In the genomic region with DNA sequence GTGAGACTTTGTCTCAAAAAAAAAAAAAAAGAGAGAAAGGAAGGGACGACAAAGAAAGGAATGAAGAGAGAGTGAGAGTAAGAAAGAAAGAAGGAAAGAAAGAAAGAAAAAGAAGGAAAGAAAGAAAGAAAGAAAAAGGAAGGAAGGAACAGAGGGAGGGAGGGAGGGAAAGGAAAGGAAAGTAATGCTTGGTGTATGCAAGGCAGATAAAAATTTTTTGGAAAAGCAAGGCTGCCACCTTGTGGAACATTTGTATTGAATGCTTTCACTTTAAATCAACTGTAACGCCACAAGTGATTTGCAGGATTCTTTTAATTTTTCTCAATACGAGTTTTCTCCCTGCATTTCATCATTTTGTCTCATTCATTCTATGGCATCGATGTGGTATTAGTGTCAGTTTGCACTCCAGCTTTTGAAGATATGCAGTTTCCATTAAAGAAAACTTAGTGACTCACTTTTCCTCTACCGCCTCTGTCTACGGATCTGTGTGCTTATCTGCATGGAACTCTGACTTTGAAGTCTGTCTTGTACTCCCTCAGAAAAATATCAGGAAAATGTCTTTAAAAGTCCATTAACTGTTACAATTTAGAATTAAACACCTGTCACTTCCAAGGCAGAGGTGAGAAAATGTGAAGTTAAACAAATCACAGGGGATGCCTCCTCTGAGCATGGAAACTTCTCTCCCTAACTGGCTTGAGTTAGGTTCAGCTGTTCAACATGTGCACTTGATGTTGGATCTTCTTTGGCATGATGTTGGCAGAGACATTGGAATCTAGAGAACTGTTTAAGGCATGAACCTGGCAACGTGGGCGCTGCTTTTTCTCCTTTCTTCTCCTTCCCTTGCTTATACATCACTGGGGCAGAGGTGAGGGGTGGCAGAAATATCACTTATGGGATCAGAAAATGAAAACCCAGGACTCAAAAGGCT, we compare ENCODE assay signal across 8 cellular contexts. TPM values are rescaled to one million over a fixed set of nuclear protein-coding genes. Genes with fewer than 3 reads are reported as not detected.
DNase-seq lines count a peak whose midpoint lies in the region; ATAC-seq and TF ChIP-seq lines count a peak whose summit lies in the region.

No MANE protein-coding gene starts in this region.

- H3K4me3 Mint-ChIP-seq in CD4-positive, alpha-beta T cell = peak overlapping the region; percentile 37
- no peak overlapping the region for H3K4me3 Mint-ChIP-seq in activated B cell treated with CpG ODN at 0.5 μM for 24 hours
- no peak overlapping the region for H3K4me3 Mint-ChIP-seq in endothelial cell (ENCODE audit: unreplicated experiment)

- peaks cover 10% of the 10 kb centered on the region for H3K27me3 Mint-ChIP-seq in CD4-positive, alpha-beta T cell
- no peaks in the 10 kb centered on the region for H3K27me3 Mint-ChIP-seq in activated B cell treated with CpG ODN at 0.5 μM for 24 hours
- H3K27me3 Mint-ChIP-seq in endothelial cell (ENCODE audit: unreplicated experiment) = peaks cover 5% of the 10 kb centered on the region

- no peak for TF ChIP-seq EP300 in upper lobe of left lung (IDR thresholded peaks at IDR 0.05)

- H3K79me2 ChIP-seq in GM23248 (ENCODE audit: insufficient read depth) = no peaks in the 10 kb centered on the region

- H3F3A ChIP-seq in GM23248 (ENCODE audit: insufficient read depth) = peaks cover 5% of the 10 kb centered on the region; the same call in 1 of the 2 replicates

- no peaks in the 10 kb centered on the region for H3K9me2 ChIP-seq in GM23248 (ENCODE audit: insufficient read depth)

- H3K4me3 ChIP-seq in GM23248 = peak overlapping the region; percentile 67
- no peak overlapping the region for H3K4me3 ChIP-seq in mucosa of descending colon
- no peak overlapping the region for H3K4me3 ChIP-seq in upper lobe of left lung

- CTCF ChIA-PET in CD4-positive, alpha-beta T cell (lab: Charles Lee) = no interaction called here
- CTCF ChIA-PET in activated B cell treated with CpG ODN at 0.5 μM for 24 hours (lab: Charles Lee) = interaction anchor here (0.6 to 6.7 kb wide), 8 partner anchors 141 to 536 kb away, joined by 3 to 42 read pairs (median 4); no protein-coding TSS in a partner anchor

- no peaks in the 10 kb centered on the region for H3K27me3 ChIP-seq in CD4-positive, alpha-beta T cell (ENCODE audit: control insufficient read depth, insufficient read depth, low read length)
- H3K27me3 ChIP-seq in GM23248 (replicated peaks; ENCODE audit: insufficient read depth) (no peaks in the 10 kb centered on the region), upper lobe of left lung (no peaks in the 10 kb centered on the region)

- peaks cover 17% of the 10 kb centered on the region for H3K4me1 Mint-ChIP-seq in CD4-positive, alpha-beta T cell (ENCODE audit: low read depth)
- H3K4me1 Mint-ChIP-seq in activated B cell treated with CpG ODN at 0.5 μM for 24 hours (peaks cover 13% of the 10 kb centered on the region), endothelial cell (ENCODE audit: unreplicated experiment) (peaks cover 6% of the 10 kb centered on the region)

- no peak overlapping the region for H3K27ac ChIP-seq in CD4-positive, alpha-beta T cell (ENCODE audit: low read depth, low read length)
- H3K27ac ChIP-seq in GM23248 = no peak overlapping the region
- no peak overlapping the region for H3K27ac ChIP-seq in upper lobe of left lung

- peak; percentile 70 for TF ChIP-seq CTCF in CD4-positive, alpha-beta T cell (IDR thresholded peaks at IDR 0.05)
- TF ChIP-seq CTCF in activated B cell treated with CpG ODN at 0.5 μM for 24 hours (IDR thresholded peaks at IDR 0.05) (no peak), endothelial cell (IDR thresholded peaks at IDR 0.05; ENCODE audit: unreplicated experiment) (peak; percentile 61), mucosa of descending colon (IDR thresholded peaks at IDR 0.05) (no peak), upper lobe of left lung (IDR thresholded peaks at IDR 0.05) (peak; percentile 45 to 64 (median 56))

- in situ Hi-C loops in GM23248 (cut with MboI) = no loop called here

- H3K36me3 Mint-ChIP-seq in CD4-positive, alpha-beta T cell (ENCODE audit: low read depth) = no peaks in the 10 kb centered on the region
- no peaks in the 10 kb centered on the region for H3K36me3 Mint-ChIP-seq in activated B cell treated with CpG ODN at 0.5 μM for 24 hours (ENCODE audit: low read depth)
- no peaks in the 10 kb centered on the region for H3K36me3 Mint-ChIP-seq in endothelial cell (ENCODE audit: low read depth, unreplicated experiment)

- no peaks in the 10 kb centered on the region for H3K9me3 ChIP-seq in CD4-positive, alpha-beta T cell (ENCODE audit: control insufficient read depth, low read length)
- H3K9me3 ChIP-seq in GM23248 (ENCODE audit: low read depth) (no peaks in the 10 kb centered on the region), mucosa of descending colon (no peaks in the 10 kb centered on the region), upper lobe of left lung (no peaks in the 10 kb centered on the region)

- no peak for TF ChIP-seq POLR2A in upper lobe of left lung (IDR thresholded peaks at IDR 0.05)

- H4K20me1 ChIP-seq in GM23248 (ENCODE audit: insufficient read depth) = no peaks in the 10 kb centered on the region

- H3K9me3 Mint-ChIP-seq in CD4-positive, alpha-beta T cell = no peaks in the 10 kb centered on the region
- no peaks in the 10 kb centered on the region for H3K9me3 Mint-ChIP-seq in activated B cell treated with CpG ODN at 0.5 μM for 24 hours
- no peaks in the 10 kb centered on the region for H3K9me3 Mint-ChIP-seq in endothelial cell (ENCODE audit: unreplicated experiment)

- peak overlapping the region; percentile 30 for H3K9ac ChIP-seq in GM23248

- intact Hi-C loops in CD4-positive, alpha-beta T cell (cut with DNase I, micrococcal nuclease) = loop anchor here (1.0 to 5.0 kb wide), 8 partner anchors 87 to 982 kb away; a partner anchor contains a TSS
- intact Hi-C loops in activated B cell treated with CpG ODN at 0.5 μM for 24 hours (cut with micrococcal nuclease) (loop anchor here (1.0 to 5.0 kb wide), 5 partner anchors 77 to 987 kb away; no protein-coding TSS in a partner anchor), mucosa of descending colon (cut with DNase I, micrococcal nuclease) (loop anchor here (10.0 kb wide), 2 partner anchors 184 to 364 kb away; no protein-coding TSS in a partner anchor)

- DNase-seq in CD4-positive, alpha-beta T cell = peak in 6 of 10 experiments; percentile 8 to 34 (median 29)
- DNase-seq in GM23248 (peak; percentile 77), NCI-H226 (peak; percentile 9), activated B cell treated with CpG ODN at 0.5 μM for 24 hours (no peak), endothelial cell (ENCODE audit: low spot score) (peak; percentile 61), mucosa of descending colon (peak in 1 of 3 donors; percentile 86), upper lobe of left lung (no peak)

- peak; percentile 73 for ATAC-seq in CD4-positive, alpha-beta T cell (ENCODE audit: poor library complexity)
- ATAC-seq in activated B cell treated with CpG ODN at 0.5 μM for 24 hours (ENCODE audit: low read depth) (peak; percentile 48), mucosa of descending colon (peak; percentile 74), upper lobe of left lung (ENCODE audit: low FRiP score in 2 of 2) (peak in 1 of 2 donors; percentile 86), HG03139 (IDR thresholded peaks at IDR 0.05; ENCODE audit: unreplicated experiment) (no peak)

- H3K4me1 ChIP-seq in GM23248 (ENCODE audit: insufficient read depth) = peaks cover 8% of the 10 kb centered on the region; the same call in 1 of the 2 replicates
- peaks cover 5% of the 10 kb centered on the region for H3K4me1 ChIP-seq in mucosa of descending colon (ENCODE audit: low read depth)
- peaks cover 7 to 18% (median 8%) of the 10 kb centered on the region in 4 donors for H3K4me1 ChIP-seq in upper lobe of left lung

- POLR2A ChIA-PET in CD4-positive, alpha-beta T cell (lab: Charles Lee) = interaction anchor here (1.0 kb wide), 1 partner anchor 182 kb away, joined by 3 read pairs; no protein-coding TSS in a partner anchor
- POLR2A ChIA-PET in activated B cell treated with CpG ODN at 0.5 μM for 24 hours (lab: Charles Lee) = no interaction called here

- H3K36me3 ChIP-seq in GM23248 (ENCODE audit: low read depth) = no peaks in the 10 kb centered on the region
- no peaks in the 10 kb centered on the region for H3K36me3 ChIP-seq in mucosa of descending colon (ENCODE audit: low read depth)
- no peaks in the 10 kb centered on the region for H3K36me3 ChIP-seq in upper lobe of left lung

- H3K4me2 ChIP-seq in GM23248 (ENCODE audit: unreplicated experiment) = peak overlapping the region; percentile 82

- peak overlapping the region; percentile 81 for H2AFZ ChIP-seq in GM23248

- H3K27ac Mint-ChIP-seq in CD4-positive, alpha-beta T cell = no peak overlapping the region
- H3K27ac Mint-ChIP-seq in activated B cell treated with CpG ODN at 0.5 μM for 24 hours (no peak overlapping the region), endothelial cell (ENCODE audit: unreplicated experiment) (no peak overlapping the region)

- WGBS in GM23248 (ENCODE audit: low coverage in 1 of 2, low lambda C conversion rate in 2 of 2, missing lambda C conversion rate in 2 of 2), 2 experiments = 5 to 10% methylated on average over 8 of the region's 8 CpGs
- WGBS in upper lobe of left lung, 2 donors = 32 to 34% methylated on average over 8 of the region's 8 CpGs

RNA-seq across cellular contexts. Expression of a gene that starts 20.0 kb away (rescaled TPM):
- total RNA-seq in CD4-positive, alpha-beta T cell = 10 to 100 TPM; 62.8 to 65.1 TPM
- total RNA-seq in GM23248 (2014; rRNA removed; shearing (Covaris generic)) = 65.3 and 82.6 TPM in 2 replicates
- polyA plus RNA-seq in GM23248 (2016; fragmentation: Nextera tagmentation; extraction: Ambion mirVana) = 40.0 and 41.1 TPM in 2 replicates
- total RNA-seq in activated B cell treated with CpG ODN at 0.5 μM for 24 hours = 45.0 and 49.2 TPM in 2 replicates
- 72.5 TPM for total RNA-seq in endothelial cell (ENCODE audit: unreplicated experiment)
- total RNA-seq in mucosa of descending colon = 10 to 100 TPM; 55.2 to 77.4 (median 74.4) TPM
- total RNA-seq in upper lobe of left lung = 100 to 1,000 TPM in 1 of 6 donors, 10 to 100 TPM in 5; 26.2 to 124 (median 72.0) TPM

Comparison
In these comparisons a context has a peak if more than half of its experiments do, and no peak if none do; other contexts are left out.
1. DNase-seq: peak in CD4-positive, alpha-beta T cell (6 of 10), GM23248 (single experiment), NCI-H226 (single experiment) and endothelial cell (single experiment); none in activated B cell treated with CpG ODN at 0.5 μM for 24 hours (single experiment) and upper lobe of left lung (0 of 2).
2. CTCF ChIP-seq: peak in CD4-positive, alpha-beta T cell (single experiment), endothelial cell (single experiment) and upper lobe of left lung (6 of 6); none in activated B cell treated with CpG ODN at 0.5 μM for 24 hours (single experiment) and mucosa of descending colon (single experiment).